8 cellular contexts compared by ENCODE assay signal in genomic region chr21:34201441-34201838, GRCh38.
DNase-seq lines count a peak whose midpoint lies in the region; ATAC-seq lines count a peak whose summit lies in the region.

No MANE protein-coding gene starts in this region.

- H2AFZ ChIP-seq in neuron (ENCODE audit: low read depth, low read length): peak overlapping the region; percentile 68

- H4K20me1 ChIP-seq in BLaER1 treated with 17β-estradiol and CSF1 and Interleukin-3, amounts not matched to agents 10 nM and 100 nM: no peaks in the 10 kb centered on the region; a peak in 1 of 22 replicates

- peak overlapping the region in 8 of 11 experiments; percentile 49 to 79 (median 70); a peak in 12 of 22 replicates for H3K4me2 ChIP-seq in BLaER1 treated with 17β-estradiol and CSF1 and Interleukin-3, amounts not matched to agents 10 nM and 100 nM

- H3K4me3 ChIP-seq in BLaER1 treated with 17β-estradiol and CSF1 and Interleukin-3, amounts not matched to agents 10 nM and 100 nM: no peak overlapping the region
- H3K4me3 ChIP-seq in endocrine pancreas (ENCODE audit: control insufficient read depth, insufficient read depth, low read length) (peak overlapping the region; percentile 71), neuron (ENCODE audit: low read length) (peak overlapping the region; percentile 50)

- H3K27ac ChIP-seq in BLaER1 treated with 17β-estradiol and CSF1 and Interleukin-3, amounts not matched to agents 10 nM and 100 nM: peak overlapping the region in 10 of 11 experiments; percentile 49 to 77 (median 68); a peak in 14 of 22 replicates

- peaks cover 0 to 36% (median 20%) of the 10 kb centered on the region in 11 experiments; a peak in 17 of 22 replicates for H3K9me3 ChIP-seq in BLaER1 treated with 17β-estradiol and CSF1 and Interleukin-3, amounts not matched to agents 10 nM and 100 nM (replicated peaks in 1 of 11)
- no peaks in the 10 kb centered on the region for H3K9me3 ChIP-seq in endocrine pancreas (ENCODE audit: control insufficient read depth, low read length)
- no peaks in the 10 kb centered on the region for H3K9me3 ChIP-seq in neuron (ENCODE audit: low read length)

- peak overlapping the region in 1 of 11 experiments; percentile 50; a peak in 1 of 22 replicates for H3K9ac ChIP-seq in BLaER1 treated with 17β-estradiol and CSF1 and Interleukin-3, amounts not matched to agents 10 nM and 100 nM
- H3K9ac ChIP-seq in endocrine pancreas (ENCODE audit: control insufficient read depth, insufficient read depth, low read length): peak overlapping the region; percentile 67

- H3K36me3 ChIP-seq in BLaER1 treated with 17β-estradiol and CSF1 and Interleukin-3, amounts not matched to agents 10 nM and 100 nM: no peaks in the 10 kb centered on the region; a peak in 1 of 22 replicates
- no peaks in the 10 kb centered on the region for H3K36me3 ChIP-seq in endocrine pancreas (ENCODE audit: control insufficient read depth, insufficient read depth, low read length)
- no peaks in the 10 kb centered on the region for H3K36me3 ChIP-seq in neuron (ENCODE audit: insufficient read depth, low read length)

- DNase-seq in NCI-H82 (lab: John Stamatoyannopoulos, UW): peak; percentile 94
- DNase-seq in NCI-H1048 (lab: John Stamatoyannopoulos, UW): no peak
- DNase-seq in central memory CD4-positive, alpha-beta T cell: no peak

- H3K27me3 ChIP-seq in BLaER1 treated with 17β-estradiol and CSF1 and Interleukin-3, amounts not matched to agents 10 nM and 100 nM: no peaks in the 10 kb centered on the region
- H3K27me3 ChIP-seq in endocrine pancreas (ENCODE audit: control insufficient read depth, insufficient read depth, low read length) (no peaks in the 10 kb centered on the region), neuron (ENCODE audit: insufficient read depth, low read length) (no peaks in the 10 kb centered on the region)

- peaks cover 20 to 90% (median 53%) of the 10 kb centered on the region in 10 experiments for H3K4me1 ChIP-seq in BLaER1 treated with 17β-estradiol and CSF1 and Interleukin-3, amounts not matched to agents 10 nM and 100 nM
- H3K4me1 ChIP-seq in endocrine pancreas (ENCODE audit: control insufficient read depth, insufficient read depth, low read length): no peaks in the 10 kb centered on the region
- peaks cover 24% of the 10 kb centered on the region for H3K4me1 ChIP-seq in neuron (ENCODE audit: insufficient read depth, low read length)

- no peak for ATAC-seq in HG03108 (IDR thresholded peaks at IDR 0.05; ENCODE audit: unreplicated experiment)
- ATAC-seq in GM21360 (IDR thresholded peaks at IDR 0.05; ENCODE audit: unreplicated experiment): no peak

Comparison
In these comparisons a context has a peak if more than half of its experiments do, and no peak if none do; other contexts are left out.
1. H3K4me3 ChIP-seq: peak in endocrine pancreas (single experiment) and neuron (single experiment); none in BLaER1 treated with 17β-estradiol and CSF1 and Interleukin-3, amounts not matched to agents 10 nM and 100 nM (0 of 10).